1 cellular context compared by ENCODE assay signal in genomic region chr2:15546297-15547098, GRCh38.
TF ChIP-seq lines count a peak whose summit lies in the region.

No MANE protein-coding gene starts in this region.

TF ChIP-seq in HepG2, 621 proteins besides CTCF, POLR2A, EP300 and RAD21:
- TF ChIP-seq ZNF770 (CRISPR knock-in tag; IDR thresholded peaks at IDR 0.05), result peak; percentile 81
- no peak for TF ChIP-seq ZNF607 (CRISPR knock-in tag; IDR thresholded peaks at IDR 0.05; ENCODE audit: borderline replicate concordance)
- no peak for TF ChIP-seq ZNF281 (CRISPR knock-in tag; IDR thresholded peaks at IDR 0.05; ENCODE audit: borderline replicate concordance)
- peak; percentile 38 for TF ChIP-seq STAG1 (CRISPR knock-in tag; IDR thresholded peaks at IDR 0.05)
TF ChIP-seq in HepG2: peak in this region for 2.
